Comparison of ENCODE assay signal across 10 cellular contexts in the genomic region with DNA sequence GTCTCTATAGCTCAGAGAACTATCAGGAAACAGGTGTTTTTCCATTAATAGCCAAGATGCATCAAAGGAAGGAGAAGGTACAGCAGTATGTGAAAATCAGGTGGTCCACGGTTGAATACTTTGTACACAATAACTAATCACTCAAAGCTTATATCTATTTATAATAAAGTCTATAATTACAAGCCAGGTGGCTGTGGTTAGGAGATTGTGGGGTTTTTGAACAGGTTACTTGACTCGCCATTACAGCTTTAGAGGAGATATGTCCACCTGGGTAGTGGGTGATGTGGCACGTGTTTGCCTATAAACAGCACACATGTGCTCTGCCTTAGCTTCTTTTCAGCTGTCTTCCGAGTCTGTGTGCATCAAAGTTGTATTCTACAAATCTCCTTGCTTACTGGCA.
A peak's percentile ranks its signal among the peaks of the same experiment; 100 is the strongest.
DNase-seq lines count a peak whose midpoint lies in the region; ATAC-seq lines count a peak whose summit lies in the region.
"Had no signal": no experiment of that assay in that cellular context is flagged by ENCODE, and none has a peak within 500 bp of the region (broad histone marks: within the 10 kb centered on the region; RNA-seq: fewer than 3 reads in every experiment).

No MANE protein-coding gene starts in this region.

- intact Hi-C loops in head of caudate nucleus (cut with DNase I) = no loop called here

- ATAC-seq in GM18502 (IDR thresholded peaks at IDR 0.05; ENCODE audit: poor library complexity, unreplicated experiment) = peak; percentile 19
- ATAC-seq in GM19463 (IDR thresholded peaks at IDR 0.05; ENCODE audit: unreplicated experiment) = peak; percentile 22
- ATAC-seq in HG02981 (IDR thresholded peaks at IDR 0.05; ENCODE audit: unreplicated experiment) = peak; percentile 41
- no peak for ATAC-seq in esophagus mucosa

- peak in 2 of 3 experiments; percentile 55 to 82 for DNase-seq in NCI-H1417 (lab: John Stamatoyannopoulos, UW)
- DNase-seq in head of caudate nucleus = no peak
- DNase-seq in amniotic stem cell (lab: John Stamatoyannopoulos, UW) = no peak
- DNase-seq in effector CD4-positive, alpha-beta T cell = no peak
- DNase-seq: activated CD4-positive, alpha-beta T cell treated with anti-CD3 and anti-CD28 coated beads for 4 hours; NCI-H2029 had no signal

Comparison
In these comparisons a context has a peak if more than half of its experiments do, and no peak if none do; other contexts are left out.
1. DNase-seq: peak in NCI-H1417 (2 of 3); none in head of caudate nucleus (0 of 42), amniotic stem cell (single experiment) and effector CD4-positive, alpha-beta T cell (single experiment).